ENCODE assay signal across 14 cellular contexts in genomic region chr10:76282122-76283030, GRCh38.
DNase-seq lines count a peak whose midpoint lies in the region; ATAC-seq and TF ChIP-seq lines count a peak whose summit lies in the region.
"Had no signal": no experiment of that assay in that cellular context is flagged by ENCODE, and none has a peak within 500 bp of the region (broad histone marks: within the 10 kb centered on the region; RNA-seq: fewer than 3 reads in every experiment).

No MANE protein-coding gene starts in this region.

- no peak overlapping the region for H3K4me2 ChIP-seq in neuronal stem cell (ENCODE audit: insufficient read depth, low read length, poor library complexity, severe bottlenecking)

- intact Hi-C loops in testis (cut with DNase I; ENCODE audit: low total_unique reads): no loop called here

- no peak overlapping the region for H2AK5ac ChIP-seq in neuronal stem cell (ENCODE audit: low read depth, low read length)

- H3K9me3 ChIP-seq in endocrine pancreas (ENCODE audit: control insufficient read depth, low read length): no peaks in the 10 kb centered on the region
- peaks cover 2 to 9% of the 10 kb centered on the region in 2 donors for H3K9me3 ChIP-seq in neuronal stem cell (replicated peaks in 1 of 2; ENCODE audit: control insufficient read depth in 2 of 2, insufficient read depth in 1 of 2, low read depth in 1 of 2, low read length in 2 of 2)
- H3K9me3 ChIP-seq in testis: no peaks in the 10 kb centered on the region

- H4K91ac ChIP-seq in neuronal stem cell (ENCODE audit: low read depth, low read length, poor library complexity): no peak overlapping the region

- no peak overlapping the region for H3K18ac ChIP-seq in neuronal stem cell (ENCODE audit: low read length)

- peaks cover 6% of the 10 kb centered on the region for H3K4me1 ChIP-seq in endocrine pancreas (ENCODE audit: control insufficient read depth, insufficient read depth, low read length)
- peaks cover 0 to 12% of the 10 kb centered on the region in 2 donors for H3K4me1 ChIP-seq in neuronal stem cell (ENCODE audit: control insufficient read depth in 2 of 2, insufficient read depth in 1 of 2, low read depth in 1 of 2, low read length in 2 of 2)
- H3K4me1 ChIP-seq in testis: peaks cover 4% of the 10 kb centered on the region
- H3K4me1 ChIP-seq: Caco-2 had no signal

- no peak for ATAC-seq in HG02678 (IDR thresholded peaks at IDR 0.05; ENCODE audit: unreplicated experiment)
- no peak for ATAC-seq in HG02623 (IDR thresholded peaks at IDR 0.05; ENCODE audit: unreplicated experiment)
- ATAC-seq: stimulated activated naive B cell treated with anti-CD40 and anti-IgM and Interleukin-4, amounts not matched to agents 10 μg/mL and 1 μg/mL and 100 μg/mL, for 72 hours had no signal

- no peak overlapping the region for H2BK120ac ChIP-seq in neuronal stem cell (ENCODE audit: low read depth, low read length)

- H3K27me3 ChIP-seq in endocrine pancreas (ENCODE audit: control insufficient read depth, insufficient read depth, low read length) (no peaks in the 10 kb centered on the region), neuronal stem cell (ENCODE audit: control insufficient read depth in 3 of 3, insufficient read depth in 3 of 3, low read depth in 1 of 3, low read length in 3 of 3) (no peaks in the 10 kb centered on the region), testis (no peaks in the 10 kb centered on the region)

- H2BK12ac ChIP-seq in neuronal stem cell (ENCODE audit: low read length): no peak overlapping the region

- H2AFZ ChIP-seq in neuronal stem cell (ENCODE audit: low read length): peak overlapping the region; percentile 68

- H4K8ac ChIP-seq in neuronal stem cell (ENCODE audit: low read depth, low read length): no peak overlapping the region

- H3K4ac ChIP-seq in neuronal stem cell (ENCODE audit: low read length): no peak overlapping the region

- no peak for TF ChIP-seq POLR2A in testis (IDR thresholded peaks at IDR 0.05)

- H3K23ac ChIP-seq in neuronal stem cell (ENCODE audit: low read depth, low read length, poor library complexity): no peak overlapping the region

- H3K14ac ChIP-seq in neuronal stem cell (ENCODE audit: low read length): no peak overlapping the region

- no peak for TF ChIP-seq CTCF in testis (IDR thresholded peaks at IDR 0.05)

- peak; percentile 27 for DNase-seq in GF-D8 (lab: John Stamatoyannopoulos, UW)
- DNase-seq in NCI-H1930 (lab: John Stamatoyannopoulos, UW): peak; percentile 43 to 59
- DNase-seq in neuronal stem cell (ENCODE audit: low spot score): no peak
- DNase-seq in testis: no peak
- no peak for DNase-seq in ecto neural progenitor cell (ENCODE audit: low spot score)
- DNase-seq: Caco-2; central memory CD4-positive, alpha-beta T cell; NCI-H2171 treated with DMSO at 0.1 percent for 48 hours; occipital lobe; stimulated activated CD4-positive, alpha-beta T cell treated with anti-CD3 and anti-CD28 coated beads, Interleukin-1b, Interleukin-23, amount 100 ng/mL, for 48 hours; stimulated activated naive B cell treated with anti-CD40 and anti-IgM and Interleukin-4, amounts not matched to agents 10 μg/mL and 1 μg/mL and 100 μg/mL, for 72 hours had no signal

- no peak overlapping the region for H2BK15ac ChIP-seq in neuronal stem cell (ENCODE audit: low read length)

- H3K27ac ChIP-seq in neuronal stem cell (replicated peaks; ENCODE audit: low read length): no peak overlapping the region
- H3K27ac ChIP-seq in testis: no peak overlapping the region

- no peak overlapping the region for H2BK5ac ChIP-seq in neuronal stem cell (ENCODE audit: low read length)

- WGBS in neuronal stem cell (ENCODE audit: extremely low coverage in 2 of 2, insufficient read length in 2 of 2, insufficient replicate concordance in 1 of 2), 2 donors: no CpG with 5 or more reads among the region's 12 CpGs
- 63 to 72% methylated on average over 12 of the region's 12 CpGs for WGBS in testis, 2 donors

- peak overlapping the region; percentile 20 for H3K4me3 ChIP-seq in endocrine pancreas (ENCODE audit: control insufficient read depth, insufficient read depth, low read length)
- H3K4me3 ChIP-seq in neuronal stem cell (ENCODE audit: low read length in 2 of 2): no peak overlapping the region
- no peak overlapping the region for H3K4me3 ChIP-seq in testis

- no peaks in the 10 kb centered on the region for H3K79me1 ChIP-seq in neuronal stem cell (ENCODE audit: low read depth, low read length)

- H3K36me3 ChIP-seq in endocrine pancreas (ENCODE audit: control insufficient read depth, insufficient read depth, low read length) (no peaks in the 10 kb centered on the region), neuronal stem cell (replicated peaks in 1 of 2; ENCODE audit: control insufficient read depth in 2 of 2, insufficient read depth in 2 of 2, low read length in 2 of 2) (no peaks in the 10 kb centered on the region), testis (ENCODE audit: low read depth, missing control alignments) (no peaks in the 10 kb centered on the region)

- H3K9ac ChIP-seq in endocrine pancreas (ENCODE audit: control insufficient read depth, insufficient read depth, low read length) (no peak overlapping the region), neuronal stem cell (ENCODE audit: low read depth, low read length, poor library complexity) (no peak overlapping the region)

Comparison
In these comparisons a context has a peak if more than half of its experiments do, and no peak if none do; other contexts are left out.
1. DNase-seq: peak in GF-D8 (single experiment) and NCI-H1930 (2 of 2); none in neuronal stem cell (single experiment), testis (single experiment) and ecto neural progenitor cell (single experiment).